3 cellular contexts compared by ENCODE assay signal in genomic region chr5:177983763-177984564, GRCh38.
TF ChIP-seq lines count a peak whose summit lies in the region.

No MANE protein-coding gene starts in this region.

TF ChIP-seq in SK-N-SH treated with all-trans-retinoic acid at 6 μM for 48 hours, 23 proteins besides CTCF, POLR2A, EP300 and RAD21:
- no peak for TF ChIP-seq ZNF70 (CRISPR knock-in tag; IDR thresholded peaks at IDR 0.05)
- no peak for TF ChIP-seq BACH2 (CRISPR knock-in tag; IDR thresholded peaks at IDR 0.05; ENCODE audit: borderline replicate concordance)
- TF ChIP-seq ZC3H10 (CRISPR knock-in tag; IDR thresholded peaks at IDR 0.05) = no peak
- TF ChIP-seq ZNF565 (CRISPR knock-in tag; conservative IDR thresholded peaks at IDR 0.05; ENCODE audit: low read depth) = no peak

TF ChIP-seq in SK-N-SH, 30 proteins besides CTCF, POLR2A, EP300 and RAD21:
- TF ChIP-seq GABPA (IDR thresholded peaks at IDR 0.05; ENCODE audit: low read depth) (no peak), FOXJ3 (CRISPR knock-in tag; IDR thresholded peaks at IDR 0.05) (no peak), TAF1 (IDR thresholded peaks at IDR 0.05; ENCODE audit: borderline replicate concordance, low read depth, low read length) (no peak), SMC3 (IDR thresholded peaks at IDR 0.05; ENCODE audit: low read depth, low read length) (no peak), NRF1 (IDR thresholded peaks at IDR 0.05; ENCODE audit: low read depth, low read length) (no peak), ELF1 (IDR thresholded peaks at IDR 0.05) (no peak), MEF2A (IDR thresholded peaks at IDR 0.05; ENCODE audit: borderline replicate concordance, low read depth) (no peak), USF1 (IDR thresholded peaks at IDR 0.05; ENCODE audit: borderline replicate concordance, low read depth) (no peak), SIN3A (IDR thresholded peaks at IDR 0.05; ENCODE audit: borderline replicate concordance, low read depth, low read length) (no peak)

TF ChIP-seq in H1, 55 proteins besides CTCF, POLR2A, EP300 and RAD21:
- TF ChIP-seq GTF2F1 (IDR thresholded peaks at IDR 0.05; ENCODE audit: borderline replicate concordance, low read depth, low read length) (no peak), RBBP5 (IDR thresholded peaks at IDR 0.05; ENCODE audit: borderline replicate concordance, low read depth, low read length) (no peak), EGR1 (IDR thresholded peaks at IDR 0.05; ENCODE audit: borderline replicate concordance, low read depth, low read length) (no peak), ATF3 (IDR thresholded peaks at IDR 0.05; ENCODE audit: insufficient read depth, low read depth, low read length) (no peak), ATF2 (IDR thresholded peaks at IDR 0.05; ENCODE audit: low read length) (no peak), SP2 (IDR thresholded peaks at IDR 0.05; ENCODE audit: low read length) (no peak), SAP30 (IDR thresholded peaks at IDR 0.05; ENCODE audit: insufficient read depth, insufficient replicate concordance, low read length) (no peak), POLR2AphosphoS5 (IDR thresholded peaks at IDR 0.05; ENCODE audit: low read depth, low read length) (no peak)
